9 cellular contexts compared by ENCODE assay signal in genomic region chr6:2563635-2564034, GRCh38.
A peak's percentile ranks its signal among the peaks of the same experiment; 100 is the strongest.
DNase-seq lines count a peak whose midpoint lies in the region; ATAC-seq, FAIRE-seq and TF ChIP-seq lines count a peak whose summit lies in the region.
"Had no signal": no experiment of that assay in that cellular context is flagged by ENCODE, and none has a peak within 500 bp of the region (broad histone marks: within the 10 kb centered on the region; RNA-seq: fewer than 3 reads in every experiment).

No MANE protein-coding gene starts in this region.

- no peak overlapping the region for H3K27ac ChIP-seq in brain microvascular endothelial cell

- H3K27ac Mint-ChIP-seq in Calu3 (ENCODE audit: unreplicated experiment) (no peak overlapping the region), mesothelial cell of epicardium (no peak overlapping the region)

- in situ Hi-C loops in brain microvascular endothelial cell (cut with HindIII; ENCODE audit: low pct_ligation_motif_present, low sequenced_read_pairs): no loop called here

- no peaks in the 10 kb centered on the region for H3K27me3 ChIP-seq in brain microvascular endothelial cell (replicated peaks)

- H3K27me3 Mint-ChIP-seq in Calu3 (ENCODE audit: unreplicated experiment) (no peaks in the 10 kb centered on the region), mesothelial cell of epicardium (ENCODE audit: low read depth) (no peaks in the 10 kb centered on the region)

- no peaks in the 10 kb centered on the region for H3K4me1 Mint-ChIP-seq in Calu3 (ENCODE audit: low read depth, unreplicated experiment)
- peaks cover 41% of the 10 kb centered on the region for H3K4me1 Mint-ChIP-seq in mesothelial cell of epicardium

- H3K9me3 Mint-ChIP-seq in Calu3 (ENCODE audit: low read depth, unreplicated experiment) (peaks cover 4% of the 10 kb centered on the region), mesothelial cell of epicardium (peaks cover 19% of the 10 kb centered on the region)

- peak; percentile 22 for DNase-seq in GM12892 (ENCODE audit: insufficient read length)
- peak; percentile 57 for DNase-seq in brain microvascular endothelial cell
- DNase-seq in Calu3: no peak
- no peak for DNase-seq in mesothelial cell of epicardium (ENCODE audit: low spot score in 2 of 2, unreplicated experiment in 2 of 2)
- DNase-seq in sciatic nerve (ENCODE audit: low spot score): no peak
- DNase-seq in ecto neural progenitor cell (ENCODE audit: low spot score): no peak

- no TSS peak for BruUV-seq in Calu3 (replicated peaks; lab: Mats Ljungman, UMichigan)

- TF ChIP-seq CTCF in brain microvascular endothelial cell (IDR thresholded peaks at IDR 0.05; ENCODE audit: low read depth, low read length, missing control alignments): no peak
- TF ChIP-seq CTCF in Calu3 (IDR thresholded peaks at IDR 0.05; ENCODE audit: unreplicated experiment): no peak
- TF ChIP-seq CTCF in mesothelial cell of epicardium (IDR thresholded peaks at IDR 0.05; ENCODE audit: unreplicated experiment): no peak

- H3K36me3 ChIP-seq in brain microvascular endothelial cell (replicated peaks): no peaks in the 10 kb centered on the region

- ATAC-seq in GM19372 (IDR thresholded peaks at IDR 0.05; ENCODE audit: low read depth, unreplicated experiment): peak; percentile 95
- ATAC-seq in HG03354 (IDR thresholded peaks at IDR 0.05; ENCODE audit: poor library complexity, severe bottlenecking, unreplicated experiment): peak; percentile 83
- ATAC-seq in sciatic nerve: no peak

- intact Hi-C loops in Calu3 (cut with micrococcal nuclease; ENCODE audit: unreplicated experiment): no loop called here
- intact Hi-C loops in sciatic nerve (cut with DNase I): no loop called here

- CTCF ChIA-PET in Calu3 (lab: Charles Lee): interaction anchor here (0.7 kb wide), 1 partner anchor 45 kb away, joined by 3 read pairs; no protein-coding TSS in a partner anchor

- H3K36me3 Mint-ChIP-seq in Calu3 (ENCODE audit: insufficient read depth, unreplicated experiment) (no peaks in the 10 kb centered on the region), mesothelial cell of epicardium (no peaks in the 10 kb centered on the region)

- TF ChIP-seq POLR2A in GM12892 (IDR thresholded peaks at IDR 0.05; ENCODE audit: low read depth, low read length): no peak

- H3K4me3 Mint-ChIP-seq in Calu3 (ENCODE audit: low read depth, unreplicated experiment) (no peak overlapping the region), mesothelial cell of epicardium (no peak overlapping the region)

- FAIRE-seq in GM12892 (lab: Jason Lieb, UNC): peak; percentile 70
- FAIRE-seq: G401.6 had no signal

- no peak overlapping the region for H3K4me3 ChIP-seq in brain microvascular endothelial cell (ENCODE audit: low read depth, low read length)

Comparison
In these comparisons a context has a peak if more than half of its experiments do, and no peak if none do; other contexts are left out.
1. DNase-seq: peak in GM12892 (single experiment) and brain microvascular endothelial cell (single experiment); none in Calu3 (single experiment), mesothelial cell of epicardium (0 of 2), sciatic nerve (single experiment) and ecto neural progenitor cell (single experiment).